In genomic region chr3:17738921-17739320, GRCh38 we compare ENCODE assay signal across 14 cellular contexts. TPM values are rescaled to one million over a fixed set of nuclear protein-coding genes. Genes with fewer than 3 reads are reported as not detected.
DNase-seq lines count a peak whose midpoint lies in the region; ATAC-seq and TF ChIP-seq lines count a peak whose summit lies in the region.
"Had no signal": no experiment of that assay in that cellular context is flagged by ENCODE, and none has a peak within 500 bp of the region (broad histone marks: within the 10 kb centered on the region; RNA-seq: fewer than 3 reads in every experiment).

No MANE protein-coding gene starts in this region.

- H3K9ac ChIP-seq in H9 (ENCODE audit: extremely low read depth, insufficient read length, low read length) (no peak overlapping the region), mesenchymal stem cell (ENCODE audit: low read length) (peak overlapping the region; percentile 39)

- peaks cover 4% of the 10 kb centered on the region for H3K23me2 ChIP-seq in H9 (ENCODE audit: insufficient read length, low read depth, low read length, poor library complexity, severe bottlenecking)

- no peak overlapping the region for H3T11ph ChIP-seq in H9 (ENCODE audit: low read length)

- H3K4me3 Mint-ChIP-seq in H9 = no peak overlapping the region
- H3K4me3 Mint-ChIP-seq in activated B cell treated with CpG ODN at 0.5 μM for 24 hours = peak overlapping the region; percentile 96

- H3K79me2 ChIP-seq in H9 (ENCODE audit: insufficient read depth, low read length) = peaks cover 2% of the 10 kb centered on the region; the same call in 1 of the 2 replicates

- H4K91ac ChIP-seq in H9 (ENCODE audit: insufficient read length, low read depth, low read length) (no peak overlapping the region), mesenchymal stem cell (ENCODE audit: low read length) (no peak overlapping the region)

- no peak overlapping the region for H3K4me3 ChIP-seq in mesenchymal stem cell (ENCODE audit: insufficient read depth in 1 of 2, low read depth in 1 of 2, low read length in 2 of 2)
- H3K4me3 ChIP-seq: right lobe of liver had no signal

- H3K36me3 ChIP-seq in mesenchymal stem cell (ENCODE audit: control insufficient read depth in 1 of 2, insufficient read depth in 2 of 2, low read depth in 1 of 2, low read length in 2 of 2) = peaks cover 0 to 3% of the 10 kb centered on the region in 2 experiments
- H3K36me3 ChIP-seq: right lobe of liver had no signal

- H3K18ac ChIP-seq in H9 (ENCODE audit: insufficient read length, low read depth, low read length) (no peak overlapping the region), mesenchymal stem cell (ENCODE audit: low read depth in 1 of 2, low read length in 2 of 2) (no peak overlapping the region)

- H3K4me1 ChIP-seq in H9 (ENCODE audit: insufficient read depth, low read length) = peaks cover 4% of the 10 kb centered on the region
- H3K4me1 ChIP-seq in mesenchymal stem cell (ENCODE audit: control insufficient read depth, insufficient read depth, low read depth, low read length) = peaks cover 5% of the 10 kb centered on the region

- ATAC-seq in activated B cell treated with CpG ODN at 0.5 μM for 24 hours (ENCODE audit: low read depth) = no peak
- ATAC-seq: activated T-cell treated with anti-CD3 and anti-CD28 coated beads, Interleukin-2, amount 50 U/mL, for 72 hours; right lobe of liver had no signal

- H3K14ac ChIP-seq in H9 (ENCODE audit: insufficient read depth, low read length) (no peak overlapping the region), mesenchymal stem cell (ENCODE audit: low read length in 2 of 2) (no peak overlapping the region)

- H2BK15ac ChIP-seq in H9 (ENCODE audit: low read depth, low read length) (no peak overlapping the region), mesenchymal stem cell (ENCODE audit: low read depth, poor library complexity, severe bottlenecking) (no peak overlapping the region)

- H4K5ac ChIP-seq in H9 (ENCODE audit: insufficient read length, low read depth, low read length) = no peak overlapping the region

- H3K23ac ChIP-seq in H9 (ENCODE audit: insufficient read length, low read depth, low read length) (no peak overlapping the region), mesenchymal stem cell (ENCODE audit: low read length in 2 of 2) (no peak overlapping the region)

- no peak overlapping the region for H3K56ac ChIP-seq in H9 (ENCODE audit: insufficient read length, low read depth, low read length)

- H3K4ac ChIP-seq in H9 (ENCODE audit: low read depth, low read length) = no peak overlapping the region
- H3K4ac ChIP-seq in mesenchymal stem cell (ENCODE audit: low read depth in 1 of 2, low read length in 2 of 2) = no peak overlapping the region

- no peak overlapping the region for H2AK5ac ChIP-seq in H9 (ENCODE audit: insufficient read length, low read length)
- peak overlapping the region; percentile 6 for H2AK5ac ChIP-seq in mesenchymal stem cell (ENCODE audit: low read length, severe bottlenecking)

- H3K79me1 ChIP-seq in H9 (ENCODE audit: insufficient read depth, low read depth, low read length, poor library complexity, severe bottlenecking) (no peaks in the 10 kb centered on the region), mesenchymal stem cell (replicated peaks; ENCODE audit: low read length, poor library complexity, severe bottlenecking) (peaks cover 16% of the 10 kb centered on the region)

- H3K36me3 Mint-ChIP-seq in H9 (ENCODE audit: insufficient read depth in 1 of 3, low read depth in 3 of 3) = peaks cover 0 to 5% (median 0%) of the 10 kb centered on the region in 3 experiments; a peak in 4 of 7 replicates
- H3K36me3 Mint-ChIP-seq in activated B cell treated with CpG ODN at 0.5 μM for 24 hours (ENCODE audit: low read depth) = peaks cover 16% of the 10 kb centered on the region

- H2BK5ac ChIP-seq in H9 (ENCODE audit: insufficient read length, low read length) = no peak overlapping the region
- no peak overlapping the region for H2BK5ac ChIP-seq in mesenchymal stem cell (ENCODE audit: low read depth, low read length, poor library complexity, severe bottlenecking)

- H2BK20ac ChIP-seq in H9 (ENCODE audit: low read depth, low read length, poor library complexity, severe bottlenecking) = no peak overlapping the region

- intact Hi-C loops in activated B cell treated with CpG ODN at 0.5 μM for 24 hours (cut with micrococcal nuclease) = loop anchor here (1.0 kb wide), 1 partner anchor 94 kb away; no protein-coding TSS in a partner anchor

- H3K27ac Mint-ChIP-seq in H9 (peak overlapping the region; percentile 29 to 93 (median 35); a peak in 6 of 7 replicates), activated B cell treated with CpG ODN at 0.5 μM for 24 hours (peak overlapping the region; percentile 97)
- H3K27ac Mint-ChIP-seq: activated T-cell treated with anti-CD3 and anti-CD28 coated beads, Interleukin-2, amount 50 U/mL, for 72 hours had no signal

- in situ Hi-C loops in ACHN (cut with HindIII; ENCODE audit: low pct_ligation_motif_present, low pct_unique_long_range_greater_than_20kb, low sequenced_read_pairs) = no loop called here

- TF ChIP-seq CTCF in H9 (conservative IDR thresholded peaks at IDR 0.05) = no peak
- no peak for TF ChIP-seq CTCF in activated B cell treated with CpG ODN at 0.5 μM for 24 hours (IDR thresholded peaks at IDR 0.05)

- DNase-seq in ACHN (peak; percentile 15), H9 (no peak), activated B cell treated with CpG ODN at 0.5 μM for 24 hours (no peak), mesenchymal stem cell (no peak), HUDEP-2 (lab: John Stamatoyannopoulos, UW; ENCODE audit: unreplicated experiment in 76 of 76) (no peak), NCI-H1092 (lab: John Stamatoyannopoulos, UW) (no peak), NCI-H2171 (lab: John Stamatoyannopoulos, UW) (no peak), HT-29 (ENCODE audit: low spot score) (no peak)
- DNase-seq: activated T-cell treated with anti-CD3 and anti-CD28 coated beads, Interleukin-2, amount 50 U/mL, for 72 hours; cortex of kidney; NCI-H1694; NCI-H510A treated with DMSO at 0.1 percent for 48 hours; right lobe of liver; stimulated activated CD4-positive, alpha-beta T cell treated with anti-CD3 and anti-CD28 coated beads, Interleukin-4, amount 100 ng/mL, for 4 hours had no signal

- H4K8ac ChIP-seq in H9 (replicated peaks; ENCODE audit: insufficient read length, low read depth, low read length) (no peak overlapping the region), mesenchymal stem cell (ENCODE audit: low read length) (peak overlapping the region; percentile 66)

- no peak overlapping the region for H3K4me2 ChIP-seq in H9 (ENCODE audit: insufficient read depth, insufficient read length, low read length)
- H3K4me2 ChIP-seq in mesenchymal stem cell (ENCODE audit: low read length, poor library complexity, severe bottlenecking) = no peak overlapping the region

- H2AFZ ChIP-seq in H9 (ENCODE audit: low read length) = no peak overlapping the region
- no peak overlapping the region for H2AFZ ChIP-seq in mesenchymal stem cell (ENCODE audit: low read depth, low read length)

- H3K27me3 ChIP-seq in H9 (ENCODE audit: insufficient read depth, low read length) (no peaks in the 10 kb centered on the region), mesenchymal stem cell (ENCODE audit: control insufficient read depth in 1 of 2, insufficient read depth in 1 of 2, low read length in 2 of 2) (no peaks in the 10 kb centered on the region)
- H3K27me3 ChIP-seq: right lobe of liver had no signal

- POLR2A ChIA-PET in activated B cell treated with CpG ODN at 0.5 μM for 24 hours (lab: Charles Lee) = no interaction called here

- no peaks in the 10 kb centered on the region for H3K9me3 ChIP-seq in H9 (ENCODE audit: control insufficient read depth, low read depth, low read length)
- H3K9me3 ChIP-seq in mesenchymal stem cell (ENCODE audit: control insufficient read depth, low read length) = no peaks in the 10 kb centered on the region
- H3K9me3 ChIP-seq: right lobe of liver had no signal

- peaks cover 27 to 40% of the 10 kb centered on the region in 2 experiments for H3K4me1 Mint-ChIP-seq in H9
- peaks cover 64% of the 10 kb centered on the region for H3K4me1 Mint-ChIP-seq in activated B cell treated with CpG ODN at 0.5 μM for 24 hours

- H3K9me3 Mint-ChIP-seq in H9 (no peaks in the 10 kb centered on the region), activated B cell treated with CpG ODN at 0.5 μM for 24 hours (no peaks in the 10 kb centered on the region)
- H3K9me3 Mint-ChIP-seq: activated T-cell treated with anti-CD3 and anti-CD28 coated beads, Interleukin-2, amount 50 U/mL, for 72 hours had no signal

- no peaks in the 10 kb centered on the region for H4K20me1 ChIP-seq in H9 (ENCODE audit: control insufficient read depth, insufficient read depth, insufficient read length)

- H3K27me3 Mint-ChIP-seq in H9 (ENCODE audit: low read depth) (no peaks in the 10 kb centered on the region), activated B cell treated with CpG ODN at 0.5 μM for 24 hours (no peaks in the 10 kb centered on the region)

- CTCF ChIA-PET in activated B cell treated with CpG ODN at 0.5 μM for 24 hours (lab: Charles Lee) = interaction anchor here (0.9 kb wide), 1 partner anchor 94 kb away, joined by 4 read pairs; no protein-coding TSS in a partner anchor

- H2BK12ac ChIP-seq in H9 (ENCODE audit: insufficient read length, low read depth, low read length) (no peak overlapping the region), mesenchymal stem cell (ENCODE audit: low read length in 2 of 2) (no peak overlapping the region)

- WGBS in H9 (ENCODE audit: extremely low coverage, insufficient read length, low lambda C conversion rate) = no CpG with 5 or more reads among the region's 2 CpGs
- 85% methylated on average over 2 of the region's 2 CpGs for WGBS in mesenchymal stem cell

- no peak overlapping the region for H2BK120ac ChIP-seq in H9 (ENCODE audit: low read depth, low read length, poor library complexity, severe bottlenecking)
- no peak overlapping the region for H2BK120ac ChIP-seq in mesenchymal stem cell (ENCODE audit: low read depth, low read length)

- no peak overlapping the region for H3K27ac ChIP-seq in H9 (ENCODE audit: insufficient read length, low read depth, low read length)
- no peak overlapping the region for H3K27ac ChIP-seq in mesenchymal stem cell (ENCODE audit: low read length, poor library complexity, severe bottlenecking)

RNA-seq across cellular contexts. Expression of gene TBC1D5, which starts 3.5 kb away (rescaled TPM):
- 25.0 and 28.5 TPM in 2 replicates for total RNA-seq in H9 (2021)
- total RNA-seq in activated B cell treated with CpG ODN at 0.5 μM for 24 hours = 102 and 106 TPM in 2 replicates
- 32.4 TPM for polyA plus RNA-seq in mesenchymal stem cell (2013, experiment 1 of 2)
- polyA plus RNA-seq in mesenchymal stem cell (2013, experiment 2 of 2) = 29.1 TPM
- 9.8 and 13.0 TPM in 2 replicates for total RNA-seq in HT-29 (2014; rRNA removed; shearing (Covaris generic))
